Comparison of ENCODE assay signal across 1 cellular context in the genomic region with DNA sequence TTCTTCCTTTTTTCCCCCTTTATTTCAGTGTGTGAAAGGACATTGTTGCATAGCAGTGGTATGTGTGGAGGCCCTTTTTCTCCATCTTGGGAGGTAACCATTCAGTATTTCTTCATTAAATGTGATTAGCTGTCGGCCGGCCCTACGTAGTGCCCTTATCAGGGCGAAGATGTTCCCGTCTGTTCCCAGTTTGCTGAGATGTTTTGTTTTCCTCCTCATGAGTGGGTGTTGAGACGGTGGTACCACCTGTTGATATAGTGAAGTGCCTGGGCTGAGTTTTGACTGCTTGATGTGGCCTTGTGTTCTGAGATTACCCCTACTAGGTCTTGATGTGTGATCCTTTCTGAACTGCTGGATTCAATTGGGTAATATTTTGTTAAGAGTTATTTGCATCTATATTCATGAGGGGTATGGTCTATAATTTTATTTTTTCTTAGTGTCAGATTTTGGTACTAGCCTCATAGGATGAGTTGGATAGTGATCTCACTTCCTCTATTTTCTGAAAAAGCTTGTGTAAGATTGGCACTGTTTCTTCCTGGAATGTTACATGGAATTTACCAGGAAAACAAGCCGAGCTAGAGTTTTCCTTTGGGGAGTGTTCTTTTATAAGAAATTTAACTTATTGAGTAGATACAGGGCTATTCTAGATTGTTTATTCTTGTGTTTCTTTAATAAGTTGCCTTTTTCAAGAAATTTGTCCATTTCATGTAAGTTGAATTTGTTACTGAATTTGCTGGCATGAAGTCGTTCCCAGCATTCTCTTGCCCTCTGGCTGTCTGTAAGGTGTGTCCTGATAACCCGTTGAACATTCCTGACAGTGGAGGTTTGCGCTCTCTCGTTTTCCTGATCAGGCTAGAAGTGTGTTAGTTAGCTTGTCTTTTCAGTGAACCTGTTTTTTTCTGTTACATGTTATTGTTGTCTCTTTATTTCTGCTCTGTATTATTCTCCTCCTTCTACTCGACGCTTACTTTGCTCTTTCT.
A peak's percentile ranks its signal among the peaks of the same experiment; 100 is the strongest.
TF ChIP-seq lines count a peak whose summit lies in the region.

No MANE protein-coding gene starts in this region.

TF ChIP-seq in HepG2, 621 proteins besides CTCF, POLR2A, EP300 and RAD21:
- TF ChIP-seq TEAD3 (CRISPR knock-in tag; optimal IDR thresholded peaks at IDR 0.05; ENCODE audit: borderline replicate concordance) (peak; percentile 9), ZBTB33 (CRISPR knock-in tag; IDR thresholded peaks at IDR 0.05) (0 out of 2 replicates have a peak, but pooled peaks have one; percentile 26)
- TF ChIP-seq, protein P1, sequence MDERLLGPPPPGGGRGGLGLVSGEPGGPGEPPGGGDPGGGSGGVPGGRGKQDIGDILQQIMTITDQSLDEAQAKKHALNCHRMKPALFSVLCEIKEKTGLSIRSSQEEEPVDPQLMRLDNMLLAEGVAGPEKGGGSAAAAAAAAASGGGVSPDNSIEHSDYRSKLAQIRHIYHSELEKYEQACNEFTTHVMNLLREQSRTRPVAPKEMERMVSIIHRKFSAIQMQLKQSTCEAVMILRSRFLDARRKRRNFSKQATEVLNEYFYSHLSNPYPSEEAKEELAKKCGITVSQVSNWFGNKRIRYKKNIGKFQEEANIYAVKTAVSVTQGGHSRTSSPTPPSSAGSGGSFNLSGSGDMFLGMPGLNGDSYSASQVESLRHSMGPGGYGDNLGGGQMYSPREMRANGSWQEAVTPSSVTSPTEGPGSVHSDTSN (CRISPR knock-in tag; IDR thresholded peaks at IDR 0.05) = no peak
